27 cellular contexts compared by ENCODE assay signal in the genomic region with DNA sequence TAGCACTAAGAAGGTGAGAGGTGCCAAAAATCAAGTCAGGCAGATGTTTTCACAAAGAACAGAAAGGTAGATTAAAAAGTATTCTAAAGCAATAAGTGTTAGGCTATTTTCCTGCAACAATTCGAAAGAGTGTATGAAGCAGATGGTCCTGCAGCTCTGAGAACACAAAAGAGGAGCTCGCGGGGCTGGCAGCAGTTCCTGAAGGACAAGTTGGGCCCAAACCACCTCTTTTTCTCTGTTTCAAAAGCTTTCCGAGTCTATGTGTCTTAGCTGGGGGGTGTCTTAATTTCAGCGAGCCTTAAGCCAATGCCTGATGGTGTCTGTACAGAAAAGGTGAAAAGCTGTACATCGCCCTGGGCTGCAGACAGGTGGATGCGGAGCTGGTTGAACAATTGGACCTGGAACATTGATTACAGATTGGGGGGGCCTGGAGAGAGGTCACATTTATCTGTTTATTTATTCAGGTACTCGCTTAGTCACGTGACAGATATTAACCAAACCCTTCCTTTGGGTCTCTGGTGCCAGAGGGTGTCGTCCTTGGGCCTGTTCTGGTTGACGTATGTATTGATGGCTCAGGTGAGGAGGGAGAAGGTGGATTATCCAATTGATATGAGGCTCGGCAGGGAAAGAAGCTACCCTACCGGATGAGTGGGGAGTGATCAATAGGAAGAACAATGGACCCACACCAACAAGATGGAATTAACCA. TPM values are rescaled to one million over a fixed set of nuclear protein-coding genes. Genes with fewer than 3 reads are reported as not detected.
"Had no signal": no experiment of that assay in that cellular context is flagged by ENCODE, and none has a peak within 500 bp of the region (broad histone marks: within the 10 kb centered on the region; RNA-seq: fewer than 3 reads in every experiment).

No MANE protein-coding gene starts in this region.

- H3K4me3 ChIP-seq: left lung, lung, ovary, right atrium auricular region, skin epidermis, stomach, testis, thyroid gland, transverse colon, upper lobe of left lung, vagina had no signal

- H3K4me1 ChIP-seq: left lung, transverse colon, upper lobe of left lung, vagina had no signal

- H3K9me3 ChIP-seq: left lung, ovary, right atrium auricular region, stomach, testis, thyroid gland, transverse colon, upper lobe of left lung, vagina had no signal

- H3K27ac ChIP-seq: left lung, ovary, right atrium auricular region, skin epidermis, stomach, testis, thyroid gland, transverse colon, upper lobe of left lung, vagina had no signal

- ATAC-seq: left colon; left lung; natural killer cell treated with Interleukin-12 subunit alpha and Interleukin-12 subunit beta and Interleukin-15 and Interleukin-18, amount 100 ng/mL, for 72 hours; sciatic nerve; stimulated activated naive B cell treated with anti-CD40 and anti-IgM and Interleukin-4, amounts not matched to agents 10 μg/mL and 1 μg/mL and 100 μg/mL, for 72 hours; stimulated activated naive CD8-positive, alpha-beta T cell treated with anti-CD3 and anti-CD28 coated beads, Interleukin-15, Interleukin-2, amounts not matched to agents 100 U/mL and 50 U/mL, for 24 hours had no signal

- H3K36me3 ChIP-seq: left lung, ovary, right atrium auricular region, stomach, thyroid gland, transverse colon, upper lobe of left lung, vagina had no signal

- DNase-seq: hypothalamus; immature natural killer cell; kidney; left colon; mesendoderm; naive thymus-derived CD4-positive, alpha-beta T cell; ovary; stimulated activated CD4-positive, alpha-beta T cell treated with anti-CD3 and anti-CD28 coated beads, Interleukin-12 subunit alpha, Interleukin-12 subunit beta, amount 100 ng/mL, for 4 hours; stimulated activated CD4-positive, alpha-beta T cell treated with anti-CD3 and anti-CD28 coated beads, Interleukin-15, amount 100 ng/mL, for 24 hours; stimulated activated CD4-positive, alpha-beta T cell treated with anti-CD3 and anti-CD28 coated beads, Interleukin-2, amount 100 ng/mL, for 24 hours; stimulated activated CD4-positive, alpha-beta T cell treated with anti-CD3 and anti-CD28 coated beads, Interleukin-4, amount 100 ng/mL, for 1 hour; stimulated activated naive B cell treated with anti-CD40 and anti-IgM and Interleukin-4, amounts not matched to agents 10 μg/mL and 1 μg/mL and 100 μg/mL, for 72 hours; stimulated activated naive CD8-positive, alpha-beta T cell treated with anti-CD3 and anti-CD28 coated beads, Interleukin-15, Interleukin-2, amounts not matched to agents 100 U/mL and 50 U/mL, for 24 hours; stomach; testis; thyroid gland; transverse colon had no signal

- FAIRE-seq: islet of Langerhans, kidney had no signal

- H3K27me3 ChIP-seq: ovary, right atrium auricular region, testis, thyroid gland, upper lobe of left lung, vagina had no signal

RNA-seq across cellular contexts. Expression of a gene that starts 24.7 kb away (rescaled TPM):
- total RNA-seq: progenitor cell of endocrine pancreas, stomach had no signal
- polyA plus RNA-seq: naive thymus-derived CD4-positive, alpha-beta T cell had no signal
